ENCODE assay signal across 8 cellular contexts in genomic region chr22:40348025-40348658, GRCh38. TPM values are rescaled to one million over a fixed set of nuclear protein-coding genes. Genes with fewer than 3 reads are reported as not detected.
A peak's percentile ranks its signal among the peaks of the same experiment; 100 is the strongest.
DNase-seq lines count a peak whose midpoint lies in the region; ATAC-seq, FAIRE-seq and TF ChIP-seq lines count a peak whose summit lies in the region.

No MANE protein-coding gene starts in this region.

- H3K4me3 ChIP-seq in MM.1S (ENCODE audit: low read length) = peak overlapping the region; percentile 96; the same call in 1 of the 2 replicates
- H3K4me3 ChIP-seq in HepG2 (replicated peaks in 1 of 3; ENCODE audit: insufficient read depth in 1 of 3, low read depth in 2 of 3, low read length in 3 of 3) = peak overlapping the region; percentile 83 to 89 (median 84); a peak in 5 of 6 replicates

- H2AFZ ChIP-seq in MM.1S (ENCODE audit: low read length) (no peak overlapping the region), HepG2 (ENCODE audit: low read length) (no peak overlapping the region)

- FAIRE-seq in HepG2 (lab: Jason Lieb, UNC) = peak; percentile 75

- H3K9me3 ChIP-seq in MM.1S (replicated peaks; ENCODE audit: insufficient read depth, low read length) (no peaks in the 10 kb centered on the region), HepG2 (ENCODE audit: low read length) (no peaks in the 10 kb centered on the region)

- peak; percentile 83 for TF ChIP-seq CTCF in MM.1S (IDR thresholded peaks at IDR 0.05; ENCODE audit: low read length)
- peak; percentile 76 for TF ChIP-seq CTCF in HepG2 (CRISPR knock-in tag; IDR thresholded peaks at IDR 0.05)

- no peaks in the 10 kb centered on the region for H3K27me3 ChIP-seq in MM.1S (replicated peaks; ENCODE audit: insufficient read depth, low read length)
- no peaks in the 10 kb centered on the region; a peak in 1 of 5 replicates for H3K27me3 ChIP-seq in HepG2 (ENCODE audit: control insufficient read depth in 1 of 2, insufficient read depth in 2 of 2, low read length in 2 of 2)

- H3K27ac ChIP-seq in MM.1S (ENCODE audit: low read length) (no peak overlapping the region), HepG2 (ENCODE audit: extremely low read length, insufficient read depth, low read length) (no peak overlapping the region)

- H3K4me2 ChIP-seq in MM.1S (ENCODE audit: low read depth, low read length) = peak overlapping the region; percentile 72
- peak overlapping the region; percentile 95 for H3K4me2 ChIP-seq in HepG2 (ENCODE audit: low read depth, low read length)

- no peak for TF ChIP-seq POLR2A in HepG2 (IDR thresholded peaks at IDR 0.05; ENCODE audit: insufficient read depth in 1 of 2, low read depth in 2 of 2, low read length in 2 of 2)

- H3K4me1 ChIP-seq in MM.1S (ENCODE audit: low read length) (no peaks in the 10 kb centered on the region), HepG2 (ENCODE audit: insufficient read depth, low read length) (peaks cover 44% of the 10 kb centered on the region)

- H3K9ac ChIP-seq in MM.1S (ENCODE audit: low read length) (no peak overlapping the region), HepG2 (ENCODE audit: insufficient read depth, low read depth, low read length) (peak overlapping the region; percentile 76; the same call in 1 of the 2 replicates)

- peaks cover 49% of the 10 kb centered on the region for H3K79me2 ChIP-seq in MM.1S (ENCODE audit: low read length)
- H3K79me2 ChIP-seq in HepG2 (ENCODE audit: insufficient read depth, low read length) = peaks cover 32% of the 10 kb centered on the region

- POLR2A ChIA-PET in HepG2 (lab: Yijun Ruan, JAX) = no interaction called here

- BruUV-seq in HepG2 (replicated peaks; lab: Mats Ljungman, UMichigan) = no TSS peak

- 61% methylated on average over 9 of the region's 10 CpGs for WGBS in HepG2 (ENCODE audit: low lambda C conversion rate)

- peak in 2 of 3 experiments; percentile 10 to 40 for DNase-seq in NCI-H1417 (lab: John Stamatoyannopoulos, UW)
- no peak for DNase-seq in NCI-H1417 treated with DMSO at 0.1 percent for 48 hours (lab: John Stamatoyannopoulos, UW)
- peak; percentile 57 for DNase-seq in MM.1S
- peak; percentile 27 to 43 (median 28) for DNase-seq in activated CD4-positive, CD25-positive, alpha-beta regulatory T cell (lab: John Stamatoyannopoulos, UW)
- peak; percentile 65 for DNase-seq in cerebellar cortex (ENCODE audit: low spot score)
- DNase-seq in HepG2 (ENCODE audit: low spot score) = peak; percentile 38
- peak; percentile 21 to 35 for DNase-seq in stimulated activated CD8-positive, alpha-beta memory T cell treated with anti-CD3 and anti-CD28 coated beads, Interleukin-4, amount 100 ng/mL, for 4 hours (ENCODE audit: low read depth in 2 of 2, low spot score in 1 of 2)

- H3K36me3 ChIP-seq in MM.1S (replicated peaks; ENCODE audit: insufficient read depth, low read length) (no peaks in the 10 kb centered on the region), HepG2 (replicated peaks in 1 of 2; ENCODE audit: control insufficient read depth in 1 of 2, insufficient read depth in 2 of 2, low read length in 2 of 2) (peaks cover 6 to 37% of the 10 kb centered on the region in 2 experiments)

- H4K20me1 ChIP-seq in MM.1S (ENCODE audit: insufficient read depth, low read length) = no peaks in the 10 kb centered on the region
- peaks cover 14% of the 10 kb centered on the region; the same call in 1 of the 2 replicates for H4K20me1 ChIP-seq in HepG2 (ENCODE audit: insufficient read depth, low read length)

- peaks cover 18% of the 10 kb centered on the region for H3F3A ChIP-seq in MM.1S (ENCODE audit: insufficient read depth, low read length)

- in situ Hi-C loops in HepG2 (cut with HindIII; ENCODE audit: extremely low pct_ligation_motif_present, low pct_unique_long_range_greater_than_20kb) = no loop called here

- CTCF ChIA-PET in HepG2 (lab: Yijun Ruan, JAX; ENCODE audit: low intra/inter-chr PET ratio, low total read pairs) = interaction anchor here (1.2 kb wide), 1 partner anchor 814 kb away, joined by 3 read pairs; no protein-coding TSS in a partner anchor

- H3K9me2 ChIP-seq in MM.1S (replicated peaks; ENCODE audit: insufficient read depth, low read length) = no peaks in the 10 kb centered on the region

- ATAC-seq in HepG2 (no peak), HG03135 (IDR thresholded peaks at IDR 0.05; ENCODE audit: unreplicated experiment) (no peak)

- intact Hi-C loops in HepG2 (cut with micrococcal nuclease; ENCODE audit: unreplicated experiment) = loop anchor here (5.0 kb wide), 1 partner anchor 306 kb away; no protein-coding TSS in a partner anchor

- peak; percentile 38; the same call in 1 of the 2 replicates for TF ChIP-seq RAD21 in HepG2 (CRISPR knock-in tag; IDR thresholded peaks at IDR 0.05)

- TF ChIP-seq EP300 in HepG2 (IDR thresholded peaks at IDR 0.05; ENCODE audit: low read depth in 2 of 2, low read length in 2 of 2) = no peak
- TF ChIP-seq EP300 in HepG2 (CRISPR knock-in tag; IDR thresholded peaks at IDR 0.05; ENCODE audit: borderline replicate concordance) = no peak

RNA-seq across cellular contexts. Expression of gene ADSL, which starts 1.8 kb away (rescaled TPM):
- 174 and 246 TPM in 2 replicates for total RNA-seq in HepG2 (2016; rRNA removed; fragmentation: Illumina TruSeq; extraction: Trizol)
- 48.4 and 50.9 TPM in 2 replicates for total RNA-seq in HepG2 (2016; cell fraction: cytosol; rRNA removed; fragmentation: Illumina TruSeq; extraction: Trizol; ENCODE audit: low read depth)
- 170 and 259 TPM in 2 replicates for total RNA-seq in HepG2 (2016; cell fraction: insoluble cytoplasmic fraction; rRNA removed; fragmentation: Illumina TruSeq; extraction: Trizol)
- 74.9 and 82.1 TPM in 2 replicates for total RNA-seq in HepG2 (2016; cell fraction: membrane; rRNA removed; fragmentation: Illumina TruSeq; extraction: Trizol)
- total RNA-seq in HepG2 (2016; cell fraction: nucleus; rRNA removed; fragmentation: Illumina TruSeq; extraction: Trizol) = 104 TPM in 2 replicates
- polyA plus RNA-seq in HepG2 (2011; rRNA removed) = 123 and 126 TPM in 2 replicates
- polyA plus RNA-seq in HepG2 (2011; cell fraction: cytosol; rRNA removed) = 146 and 165 TPM in 2 replicates
- polyA plus RNA-seq in HepG2 (2011; cell fraction: nucleus; rRNA removed) = 121 and 128 TPM in 2 replicates
- 85.3 and 95.9 TPM in 2 replicates for polyA plus RNA-seq in HepG2 (2012)
- polyA plus RNA-seq in HepG2 (2016; cell fraction: cytosol; fragmentation: Illumina TruSeq; extraction: Trizol; ENCODE audit: low read depth) = 29.4 and 31.7 TPM in 2 replicates
- 192 and 202 TPM in 2 replicates for polyA plus RNA-seq in HepG2 (2016; cell fraction: insoluble cytoplasmic fraction; fragmentation: Illumina TruSeq; extraction: Trizol; ENCODE audit: low read depth)
- polyA plus RNA-seq in HepG2 (2016; cell fraction: membrane; fragmentation: Illumina TruSeq; extraction: Trizol; ENCODE audit: low read depth) = 40.9 and 42.5 TPM in 2 replicates
- 112 and 125 TPM in 2 replicates for polyA plus RNA-seq in HepG2 (2016; cell fraction: nucleus; fragmentation: Illumina TruSeq; extraction: Trizol; ENCODE audit: insufficient read depth, low read depth)
- 148 and 183 TPM in 2 replicates for polyA minus RNA-seq in HepG2 (2011; rRNA and poly(A)+ RNA removed; ENCODE audit: low replicate concordance)
- polyA minus RNA-seq in HepG2 (2011; cell fraction: cytosol; rRNA and poly(A)+ RNA removed) = 49.9 and 55.2 TPM in 2 replicates
- 79.3 and 97.1 TPM in 2 replicates for polyA minus RNA-seq in HepG2 (2011; cell fraction: nucleus; rRNA and poly(A)+ RNA removed)

RNA-seq across cellular contexts. Expression of gene SGSM3, which starts 22.3 kb away (rescaled TPM):
- total RNA-seq in HepG2 (2016; rRNA removed; fragmentation: Illumina TruSeq; extraction: Trizol) = 10.8 and 15.7 TPM in 2 replicates
- 12.7 and 13.4 TPM in 2 replicates for total RNA-seq in HepG2 (2016; cell fraction: cytosol; rRNA removed; fragmentation: Illumina TruSeq; extraction: Trizol; ENCODE audit: low read depth)
- 8.1 and 17.9 TPM in 2 replicates for total RNA-seq in HepG2 (2016; cell fraction: insoluble cytoplasmic fraction; rRNA removed; fragmentation: Illumina TruSeq; extraction: Trizol)
- 12.6 and 12.7 TPM in 2 replicates for total RNA-seq in HepG2 (2016; cell fraction: membrane; rRNA removed; fragmentation: Illumina TruSeq; extraction: Trizol)
- 18.0 and 19.9 TPM in 2 replicates for total RNA-seq in HepG2 (2016; cell fraction: nucleus; rRNA removed; fragmentation: Illumina TruSeq; extraction: Trizol)
- polyA plus RNA-seq in HepG2 (2011; rRNA removed) = 23.8 and 30.6 TPM in 2 replicates
- 8.3 and 16.1 TPM in 2 replicates for polyA plus RNA-seq in HepG2 (2011; cell fraction: cytosol; rRNA removed)
- 265 and 362 TPM in 2 replicates for polyA plus RNA-seq in HepG2 (2011; cell fraction: nucleus; rRNA removed)
- polyA plus RNA-seq in HepG2 (2012) = 12.7 and 19.1 TPM in 2 replicates
- 5.0 and 5.7 TPM in 2 replicates for polyA plus RNA-seq in HepG2 (2016; cell fraction: cytosol; fragmentation: Illumina TruSeq; extraction: Trizol; ENCODE audit: low read depth)
- polyA plus RNA-seq in HepG2 (2016; cell fraction: insoluble cytoplasmic fraction; fragmentation: Illumina TruSeq; extraction: Trizol; ENCODE audit: low read depth) = 8.9 and 11.3 TPM in 2 replicates
- 8.8 and 9.1 TPM in 2 replicates for polyA plus RNA-seq in HepG2 (2016; cell fraction: membrane; fragmentation: Illumina TruSeq; extraction: Trizol; ENCODE audit: low read depth)
- 46.2 and 59.6 TPM in 2 replicates for polyA plus RNA-seq in HepG2 (2016; cell fraction: nucleus; fragmentation: Illumina TruSeq; extraction: Trizol; ENCODE audit: insufficient read depth, low read depth)
- 20.1 and 47.7 TPM in 2 replicates for polyA minus RNA-seq in HepG2 (2011; rRNA and poly(A)+ RNA removed; ENCODE audit: low replicate concordance)
- polyA minus RNA-seq in HepG2 (2011; cell fraction: cytosol; rRNA and poly(A)+ RNA removed) = 3.8 and 6.1 TPM in 2 replicates
- 22.9 and 34.2 TPM in 2 replicates for polyA minus RNA-seq in HepG2 (2011; cell fraction: nucleus; rRNA and poly(A)+ RNA removed)
